Comparison of ENCODE assay signal across 8 cellular contexts in the genomic region with DNA sequence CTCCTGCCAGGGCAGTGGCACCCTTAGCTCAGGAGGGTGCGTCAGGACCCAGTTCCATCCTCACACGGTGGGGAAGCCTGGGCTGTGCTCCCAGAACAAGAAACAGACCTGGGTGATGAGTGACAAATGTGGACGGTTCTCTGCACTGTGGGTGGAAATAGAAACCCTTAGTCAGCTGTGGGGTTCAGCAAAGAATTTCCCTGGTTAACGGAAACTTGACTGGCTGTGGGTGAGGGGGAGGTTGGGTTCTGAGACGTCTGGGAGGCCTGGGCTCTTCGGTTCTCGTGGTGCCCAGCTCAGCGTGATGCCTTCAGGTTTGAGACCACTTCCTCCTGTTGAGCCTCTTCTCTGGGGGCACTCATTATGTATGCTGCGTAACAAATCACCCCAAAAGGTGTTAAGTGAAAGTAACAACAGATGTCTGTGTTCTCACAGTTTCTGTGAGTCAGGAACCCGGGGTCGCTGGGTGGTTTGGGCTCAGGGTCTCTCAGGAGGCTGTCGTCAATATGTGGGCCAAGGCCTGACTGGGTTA. TPM values are rescaled to one million over a fixed set of nuclear protein-coding genes. Genes with fewer than 3 reads are reported as not detected.
DNase-seq lines count a peak whose midpoint lies in the region; ATAC-seq and TF ChIP-seq lines count a peak whose summit lies in the region.

No MANE protein-coding gene starts in this region.

- H3K9ac ChIP-seq in BLaER1 = peak overlapping the region; percentile 50; the same call in 1 of the 2 replicates

- H3K4me3 ChIP-seq in BLaER1 (peak overlapping the region; percentile 32; the same call in 1 of the 2 replicates), aorta (ENCODE audit: low read length in 2 of 2) (no peak overlapping the region), WERI-Rb-1 (ENCODE audit: low read depth, low read length) (no peak overlapping the region)

- H3K4me1 ChIP-seq in BLaER1 = peaks cover 79% of the 10 kb centered on the region
- H3K4me1 ChIP-seq in aorta (ENCODE audit: control insufficient read depth in 1 of 2, insufficient read depth in 2 of 2, low read length in 2 of 2) = no peaks in the 10 kb centered on the region

- H3K4me2 ChIP-seq in BLaER1 = peak overlapping the region; percentile 91

- H3K9me3 ChIP-seq in BLaER1 (peaks cover 5% of the 10 kb centered on the region), aorta (ENCODE audit: control insufficient read depth, low read length) (no peaks in the 10 kb centered on the region), WERI-Rb-1 (ENCODE audit: severe bottlenecking) (peaks cover 4% of the 10 kb centered on the region)

- no peaks in the 10 kb centered on the region for H3K27me3 ChIP-seq in BLaER1
- H3K27me3 ChIP-seq in aorta (ENCODE audit: control insufficient read depth in 1 of 2, insufficient read depth in 2 of 2, low read length in 1 of 2) = no peaks in the 10 kb centered on the region
- no peaks in the 10 kb centered on the region for H3K27me3 ChIP-seq in WERI-Rb-1 (ENCODE audit: insufficient read depth, low read depth, severe bottlenecking)

- 48 to 67% methylated on average over 12 of the region's 12 CpGs for WGBS in aorta, 2 donors

- H3K36me3 ChIP-seq in BLaER1 (no peaks in the 10 kb centered on the region), aorta (ENCODE audit: control insufficient read depth in 1 of 2, insufficient read depth in 2 of 2, low read length in 1 of 2) (no peaks in the 10 kb centered on the region), WERI-Rb-1 (no peaks in the 10 kb centered on the region)

- ATAC-seq in GM21447 (IDR thresholded peaks at IDR 0.05; ENCODE audit: unreplicated experiment) (peak; percentile 52), aorta (ENCODE audit: low FRiP score) (no peak)

- intact Hi-C loops in aorta (cut with DNase I) = no loop called here

- peak overlapping the region; percentile 83 for H3K27ac ChIP-seq in BLaER1
- H3K27ac ChIP-seq in aorta (ENCODE audit: low read depth in 1 of 2, low read length in 2 of 2) = no peak overlapping the region
- H3K27ac ChIP-seq in WERI-Rb-1 = no peak overlapping the region

- no peaks in the 10 kb centered on the region for H4K20me1 ChIP-seq in BLaER1

- DNase-seq in NAMALWA (ENCODE audit: low spot score) (peak; percentile 65), activated gamma-delta T cell treated with Interleukin-2 at 50 U/mL for 16 hours (peak; percentile 75), aorta (no peak), WERI-Rb-1 (no peak), OCI-M2 (lab: John Stamatoyannopoulos, UW; ENCODE audit: unreplicated experiment) (no peak)
- peak; percentile 72 to 88 for DNase-seq in stimulated activated CD4-positive, alpha-beta T cell treated with anti-CD3 and anti-CD28 coated beads, Interleukin-4, amount 100 ng/mL, for 4 hours

- TF ChIP-seq CTCF in WERI-Rb-1 (IDR thresholded peaks at IDR 0.05; ENCODE audit: low read depth, low read length) = no peak

RNA-seq across cellular contexts. Expression of gene FAM83D, which starts 53.1 kb away (rescaled TPM):
- 1 to 10 TPM; 3.4 to 6.1 TPM for total RNA-seq in aorta
- polyA plus RNA-seq in aorta = 1 to 10 TPM; 1.1 to 2.7 TPM

Comparison
In these comparisons a context has a peak if more than half of its experiments do, and no peak if none do; other contexts are left out.
1. DNase-seq: peak in NAMALWA (single experiment), activated gamma-delta T cell treated with Interleukin-2 at 50 U/mL for 16 hours (single experiment) and stimulated activated CD4-positive, alpha-beta T cell treated with anti-CD3 and anti-CD28 coated beads, Interleukin-4, amount 100 ng/mL, for 4 hours (2 of 2); none in aorta (0 of 2), WERI-Rb-1 (single experiment) and OCI-M2 (single experiment).